Comparison of ENCODE assay signal across 8 cellular contexts in genomic region chr18:48161911-48162698, GRCh38.
A peak's percentile ranks its signal among the peaks of the same experiment; 100 is the strongest.
DNase-seq lines count a peak whose midpoint lies in the region; ATAC-seq lines count a peak whose summit lies in the region.

No MANE protein-coding gene starts in this region.

- H3K27me3 Mint-ChIP-seq in central memory CD8-positive, alpha-beta T cell, result peaks cover 1% of the 10 kb centered on the region
- peaks cover 20% of the 10 kb centered on the region for H3K27me3 Mint-ChIP-seq in memory B cell

- ATAC-seq in HG02870 (IDR thresholded peaks at IDR 0.05; ENCODE audit: unreplicated experiment) (peak; percentile 27), memory B cell (ENCODE audit: low read depth) (peak; percentile 41), GM18517 (IDR thresholded peaks at IDR 0.05; ENCODE audit: unreplicated experiment) (no peak)
- peak; percentile 21 for ATAC-seq in central memory CD8-positive, alpha-beta T cell (replicated peaks; ENCODE audit: extremely low read depth, poor library complexity, severe bottlenecking)

- H3K27ac Mint-ChIP-seq in central memory CD8-positive, alpha-beta T cell (ENCODE audit: low read depth), result no peak overlapping the region
- no peak overlapping the region for H3K27ac Mint-ChIP-seq in memory B cell

- H3K9me3 Mint-ChIP-seq in central memory CD8-positive, alpha-beta T cell, result no peaks in the 10 kb centered on the region
- no peaks in the 10 kb centered on the region for H3K9me3 Mint-ChIP-seq in memory B cell

- H3K4me1 Mint-ChIP-seq in central memory CD8-positive, alpha-beta T cell, result no peaks in the 10 kb centered on the region
- H3K4me1 Mint-ChIP-seq in memory B cell, result no peaks in the 10 kb centered on the region

- DNase-seq in DMS 273 (lab: John Stamatoyannopoulos, UW; ENCODE audit: unreplicated experiment), result peak; percentile 85
- DNase-seq in DMS 273 treated with DMSO at 0.1 percent for 48 hours (lab: John Stamatoyannopoulos, UW), result no peak
- peak; percentile 97 for DNase-seq in NCI-H345 (lab: John Stamatoyannopoulos, UW)
- no peak for DNase-seq in central memory CD8-positive, alpha-beta T cell (ENCODE audit: low spot score in 2 of 2)
- DNase-seq in memory B cell (ENCODE audit: low spot score in 2 of 2), result no peak
- peak; percentile 55 for DNase-seq in ureter (ENCODE audit: low spot score)

- no peaks in the 10 kb centered on the region for H3K36me3 Mint-ChIP-seq in central memory CD8-positive, alpha-beta T cell (ENCODE audit: insufficient read depth)
- no peaks in the 10 kb centered on the region for H3K36me3 Mint-ChIP-seq in memory B cell

- H3K4me3 Mint-ChIP-seq in central memory CD8-positive, alpha-beta T cell, result peak overlapping the region; percentile 77
- H3K4me3 Mint-ChIP-seq in memory B cell, result peak overlapping the region; percentile 74

Comparison
In these comparisons a context has a peak if more than half of its experiments do, and no peak if none do; other contexts are left out.
1. DNase-seq: peak in DMS 273 (single experiment), NCI-H345 (single experiment) and ureter (single experiment); none in DMS 273 treated with DMSO at 0.1 percent for 48 hours (single experiment), central memory CD8-positive, alpha-beta T cell (0 of 2) and memory B cell (0 of 2).